In the genomic region with DNA sequence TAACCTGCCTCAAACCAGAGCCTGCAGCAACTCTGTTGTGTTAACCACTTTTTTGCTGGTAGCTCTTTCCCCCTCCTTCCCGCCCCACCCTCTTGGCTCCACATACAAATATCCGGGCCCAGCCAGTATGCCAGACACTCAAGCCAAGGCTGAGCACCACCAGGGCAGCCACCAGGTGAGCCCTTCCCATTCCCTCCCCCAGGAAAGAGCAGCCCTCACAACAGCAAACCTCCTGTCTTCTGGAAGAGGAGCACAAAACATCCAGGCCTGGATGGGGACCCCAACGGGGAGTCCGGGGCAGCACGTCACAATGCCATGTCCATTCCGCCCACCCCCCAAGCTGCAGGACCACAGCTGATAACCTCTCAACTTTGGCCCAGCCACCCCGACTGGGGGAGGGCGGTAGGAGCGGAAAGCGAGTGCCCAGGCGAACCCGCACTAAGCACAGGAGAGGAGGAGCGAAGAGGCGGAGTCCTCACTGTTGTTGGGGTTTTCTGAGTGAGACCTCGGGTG, we compare ENCODE assay signal across 9 cellular contexts. TPM values are rescaled to one million over a fixed set of nuclear protein-coding genes. Genes with fewer than 3 reads are reported as not detected.
A peak's percentile ranks its signal among the peaks of the same experiment; 100 is the strongest.
DNase-seq lines count a peak whose midpoint lies in the region; ATAC-seq, FAIRE-seq and TF ChIP-seq lines count a peak whose summit lies in the region.
"Had no signal": no experiment of that assay in that cellular context is flagged by ENCODE, and none has a peak within 500 bp of the region (broad histone marks: within the 10 kb centered on the region; RNA-seq: fewer than 3 reads in every experiment).

No MANE protein-coding gene starts in this region.

- H3K9me3 ChIP-seq in CD4-positive, CD25-positive, alpha-beta regulatory T cell (ENCODE audit: control insufficient read depth in 2 of 2, low read length in 2 of 2), result no peaks in the 10 kb centered on the region
- H3K9me3 ChIP-seq in GM23248 (ENCODE audit: low read depth), result no peaks in the 10 kb centered on the region
- no peaks in the 10 kb centered on the region for H3K9me3 ChIP-seq in OCI-LY1 (ENCODE audit: low read length)
- H3K9me3 ChIP-seq in gastroesophageal sphincter, result no peaks in the 10 kb centered on the region
- H3K9me3 ChIP-seq in pancreas, result no peaks in the 10 kb centered on the region

- ATAC-seq in CD4-positive, CD25-positive, alpha-beta regulatory T cell (ENCODE audit: low read depth in 2 of 2), result peak; percentile 62 to 67
- ATAC-seq in gastroesophageal sphincter (peak; percentile 2), pancreas (peak; percentile 54 to 64 (median 56))

- TF ChIP-seq CTCF in OCI-LY1 (IDR thresholded peaks at IDR 0.05; ENCODE audit: low read length) (no peak), gastroesophageal sphincter (IDR thresholded peaks at IDR 0.05) (no peak), pancreas (IDR thresholded peaks at IDR 0.05) (no peak)

- peaks cover 49% of the 10 kb centered on the region for H3K4me1 ChIP-seq in CD4-positive, CD25-positive, alpha-beta regulatory T cell (ENCODE audit: control insufficient read depth, insufficient read depth, low read length, poor library complexity, severe bottlenecking)
- peaks cover 55% of the 10 kb centered on the region for H3K4me1 ChIP-seq in GM23248 (ENCODE audit: insufficient read depth)
- H3K4me1 ChIP-seq in OCI-LY1 (ENCODE audit: insufficient read depth, low read length, severe bottlenecking), result peaks cover 52% of the 10 kb centered on the region
- peaks cover 4 to 56% (median 24%) of the 10 kb centered on the region in 3 donors for H3K4me1 ChIP-seq in gastroesophageal sphincter
- peaks cover 20 to 22% (median 22%) of the 10 kb centered on the region in 3 donors for H3K4me1 ChIP-seq in pancreas

- peaks cover 20% of the 10 kb centered on the region for H3K36me3 Mint-ChIP-seq in CD4-positive, CD25-positive, alpha-beta regulatory T cell
- peaks cover 35% of the 10 kb centered on the region for H3K36me3 Mint-ChIP-seq in activated T-helper 2 cell treated with anti-CD3 and anti-CD28 coated beads, Interferon-gamma antibody, Interleukin-2, Interleukin-4, amounts not matched to agents 10 μg/mL and 5 μg/mL and 100 μg/mL, durations not matched to agents 14 hours and 24 hours and 36 hours (ENCODE audit: low read depth)

- H3K27me3 Mint-ChIP-seq in CD4-positive, CD25-positive, alpha-beta regulatory T cell, result no peaks in the 10 kb centered on the region
- no peaks in the 10 kb centered on the region for H3K27me3 Mint-ChIP-seq in activated T-helper 2 cell treated with anti-CD3 and anti-CD28 coated beads, Interferon-gamma antibody, Interleukin-2, Interleukin-4, amounts not matched to agents 10 μg/mL and 5 μg/mL and 100 μg/mL, durations not matched to agents 14 hours and 24 hours and 36 hours (ENCODE audit: low read depth)

- H3F3A ChIP-seq in GM23248 (ENCODE audit: insufficient read depth) (peaks cover 31% of the 10 kb centered on the region), OCI-LY1 (ENCODE audit: insufficient read depth, low read length) (no peaks in the 10 kb centered on the region)

- H2AFZ ChIP-seq in GM23248 (peak overlapping the region; percentile 97), OCI-LY1 (ENCODE audit: low read length) (no peak overlapping the region)

- peaks cover 51% of the 10 kb centered on the region for H3K79me2 ChIP-seq in GM23248 (ENCODE audit: insufficient read depth)
- H3K79me2 ChIP-seq in OCI-LY1 (ENCODE audit: insufficient read depth, low read length), result peaks cover 24% of the 10 kb centered on the region

- H3K9me3 Mint-ChIP-seq in CD4-positive, CD25-positive, alpha-beta regulatory T cell, result no peaks in the 10 kb centered on the region
- no peaks in the 10 kb centered on the region for H3K9me3 Mint-ChIP-seq in activated T-helper 2 cell treated with anti-CD3 and anti-CD28 coated beads, Interferon-gamma antibody, Interleukin-2, Interleukin-4, amounts not matched to agents 10 μg/mL and 5 μg/mL and 100 μg/mL, durations not matched to agents 14 hours and 24 hours and 36 hours

- peak overlapping the region; percentile 89 for H3K4me3 ChIP-seq in CD4-positive, CD25-positive, alpha-beta regulatory T cell (ENCODE audit: low read depth, low read length)
- H3K4me3 ChIP-seq in GM23248 (peak overlapping the region; percentile 98), OCI-LY1 (ENCODE audit: low read depth, low read length, poor library complexity, severe bottlenecking) (peak overlapping the region; percentile 78), gastroesophageal sphincter (peak overlapping the region; percentile 60 to 96), pancreas (peak overlapping the region; percentile 47 to 86 (median 74))

- H3K27me3 ChIP-seq in CD4-positive, CD25-positive, alpha-beta regulatory T cell (ENCODE audit: control insufficient read depth, insufficient read depth, low read length), result no peaks in the 10 kb centered on the region
- H3K27me3 ChIP-seq in GM23248 (replicated peaks; ENCODE audit: insufficient read depth) (no peaks in the 10 kb centered on the region), OCI-LY1 (ENCODE audit: insufficient read depth, low read length) (no peaks in the 10 kb centered on the region), gastroesophageal sphincter (no peaks in the 10 kb centered on the region), pancreas (no peaks in the 10 kb centered on the region)

- FAIRE-seq in pancreas (lab: Jason Lieb, UNC) (no peak), GM19239 (lab: Jason Lieb, UNC) (no peak)

- H3K4me1 Mint-ChIP-seq in CD4-positive, CD25-positive, alpha-beta regulatory T cell, result peaks cover 0 to 61% (median 37%) of the 10 kb centered on the region in 4 donors
- peaks cover 46% of the 10 kb centered on the region for H3K4me1 Mint-ChIP-seq in activated T-helper 2 cell treated with anti-CD3 and anti-CD28 coated beads, Interferon-gamma antibody, Interleukin-2, Interleukin-4, amounts not matched to agents 10 μg/mL and 5 μg/mL and 100 μg/mL, durations not matched to agents 14 hours and 24 hours and 36 hours (ENCODE audit: low read depth)

- TF ChIP-seq POLR2A in gastroesophageal sphincter (IDR thresholded peaks at IDR 0.05), result no peak

- H3K9ac ChIP-seq in GM23248 (peak overlapping the region; percentile 93), OCI-LY1 (ENCODE audit: low read length) (peak overlapping the region; percentile 76)

- peak overlapping the region; percentile 86 for H3K27ac ChIP-seq in CD4-positive, CD25-positive, alpha-beta regulatory T cell (ENCODE audit: insufficient read depth, low read length, poor library complexity, severe bottlenecking)
- peak overlapping the region; percentile 90 for H3K27ac ChIP-seq in GM23248
- H3K27ac ChIP-seq in OCI-LY1 (ENCODE audit: low read depth, low read length, poor library complexity, severe bottlenecking), result peak overlapping the region; percentile 83
- H3K27ac ChIP-seq in gastroesophageal sphincter, result peak overlapping the region in 3 of 4 donors; percentile 88 to 96 (median 90)
- H3K27ac ChIP-seq in pancreas, result peak overlapping the region; percentile 82 to 94 (median 87)

- peak overlapping the region; percentile 89 to 97 (median 94) for H3K4me3 Mint-ChIP-seq in CD4-positive, CD25-positive, alpha-beta regulatory T cell
- H3K4me3 Mint-ChIP-seq in activated T-helper 2 cell treated with anti-CD3 and anti-CD28 coated beads, Interferon-gamma antibody, Interleukin-2, Interleukin-4, amounts not matched to agents 10 μg/mL and 5 μg/mL and 100 μg/mL, durations not matched to agents 14 hours and 24 hours and 36 hours (ENCODE audit: low read depth), result peak overlapping the region; percentile 86

- peak; percentile 39 to 89 (median 72) for DNase-seq in CD4-positive, CD25-positive, alpha-beta regulatory T cell
- DNase-seq in GM23248 (peak; percentile 61), pancreas (peak; percentile 63 to 82 (median 76)), GM19239 (ENCODE audit: insufficient read length, low spot score) (no peak), middle frontal gyrus (ENCODE audit: extremely low spot score, low spot score) (no peak)
- DNase-seq in activated T-helper 2 cell treated with anti-CD3 and anti-CD28 coated beads, Interferon-gamma antibody, Interleukin-2, Interleukin-4, amounts not matched to agents 10 μg/mL and 5 μg/mL and 100 μg/mL, durations not matched to agents 14 hours and 24 hours and 36 hours (ENCODE audit: low spot score), result peak; percentile 63

- intact Hi-C loops in activated T-helper 2 cell treated with anti-CD3 and anti-CD28 coated beads, Interferon-gamma antibody, Interleukin-2, Interleukin-4, amounts not matched to agents 10 μg/mL and 5 μg/mL and 100 μg/mL, durations not matched to agents 14 hours and 24 hours and 36 hours (cut with micrococcal nuclease), result loop anchor here (5.0 kb wide), 4 partner anchors 56 to 174 kb away; a partner anchor contains a TSS
- intact Hi-C loops in pancreas (cut with DNase I), result no loop called here

- H3K4me2 ChIP-seq in GM23248 (ENCODE audit: unreplicated experiment) (peak overlapping the region; percentile 88), OCI-LY1 (ENCODE audit: low read length) (peak overlapping the region; percentile 88)

- peak overlapping the region; percentile 76 to 96 (median 96) for H3K27ac Mint-ChIP-seq in CD4-positive, CD25-positive, alpha-beta regulatory T cell
- H3K27ac Mint-ChIP-seq in activated T-helper 2 cell treated with anti-CD3 and anti-CD28 coated beads, Interferon-gamma antibody, Interleukin-2, Interleukin-4, amounts not matched to agents 10 μg/mL and 5 μg/mL and 100 μg/mL, durations not matched to agents 14 hours and 24 hours and 36 hours, result peak overlapping the region; percentile 89

- no peak for TF ChIP-seq EP300 in gastroesophageal sphincter (IDR thresholded peaks at IDR 0.05)

- in situ Hi-C loops in GM23248 (cut with MboI), result no loop called here

- H3K36me3 ChIP-seq in CD4-positive, CD25-positive, alpha-beta regulatory T cell (ENCODE audit: control insufficient read depth, insufficient read depth, low read length), result peaks cover 22% of the 10 kb centered on the region
- H3K36me3 ChIP-seq in GM23248 (ENCODE audit: low read depth) (peaks cover 17% of the 10 kb centered on the region; the same call in 1 of the 2 replicates), OCI-LY1 (ENCODE audit: insufficient read depth, low read length) (peaks cover 27% of the 10 kb centered on the region), gastroesophageal sphincter (peaks cover 0 to 28% of the 10 kb centered on the region in 2 donors), pancreas (peaks cover 0 to 24% (median 18%) of the 10 kb centered on the region in 3 donors)

- H4K20me1 ChIP-seq in GM23248 (ENCODE audit: insufficient read depth) (no peaks in the 10 kb centered on the region), OCI-LY1 (ENCODE audit: insufficient read depth, low read length) (no peaks in the 10 kb centered on the region)

- no peaks in the 10 kb centered on the region for H3K9me2 ChIP-seq in GM23248 (ENCODE audit: insufficient read depth)
- H3K9me2 ChIP-seq in OCI-LY1 (ENCODE audit: low read depth, low read length), result no peaks in the 10 kb centered on the region

- 5 to 6% methylated on average over 15 of the region's 15 CpGs for WGBS in GM23248 (ENCODE audit: low coverage in 1 of 2, low lambda C conversion rate in 2 of 2, missing lambda C conversion rate in 2 of 2), 2 experiments
- 23% methylated on average over 2 of the region's 15 CpGs; no CpG with 5 or more reads in 1 of the 2 donors for WGBS in gastroesophageal sphincter (ENCODE audit: low coverage in 1 of 2), 2 donors
- 1 to 2% methylated on average over 15 of the region's 15 CpGs for WGBS in pancreas, 2 donors

RNA-seq across cellular contexts. Expression of a gene that starts 0.8 kb away (rescaled TPM):
- total RNA-seq in CD4-positive, CD25-positive, alpha-beta regulatory T cell, result 104 TPM
- 100 to 1,000 TPM in 3 of 4 donors, 10 to 100 TPM in 1; 99.5 to 176 (median 127) TPM for polyA plus RNA-seq in CD4-positive, CD25-positive, alpha-beta regulatory T cell
- total RNA-seq in GM23248 (2014; rRNA removed; shearing (Covaris generic)), result 60.4 and 66.0 TPM in 2 replicates
- polyA plus RNA-seq in GM23248 (2016; fragmentation: Nextera tagmentation; extraction: Ambion mirVana) (12.0 and 13.2 TPM in 2 replicates), pancreas (10 to 100 TPM; 36.4 to 44.0 TPM)
- total RNA-seq in activated T-helper 2 cell treated with anti-CD3 and anti-CD28 coated beads, Interferon-gamma antibody, Interleukin-2, Interleukin-4, amounts not matched to agents 10 μg/mL and 5 μg/mL and 100 μg/mL, durations not matched to agents 14 hours and 24 hours and 36 hours, result 66.1 and 74.3 TPM in 2 replicates
- total RNA-seq in gastroesophageal sphincter (10 to 100 TPM; 41.9 to 51.2 (median 46.9) TPM), pancreas (10 to 100 TPM; 45.0 to 78.1 (median 61.6) TPM)

RNA-seq across cellular contexts. Expression of a gene that starts 0.9 kb away (rescaled TPM):
- total RNA-seq in CD4-positive, CD25-positive, alpha-beta regulatory T cell, result not detected
- under 1 TPM in 1 of 4 donors, not detected in 3; 0.38 TPM for polyA plus RNA-seq in CD4-positive, CD25-positive, alpha-beta regulatory T cell
- not detected in 2 replicates for total RNA-seq in GM23248 (2014; rRNA removed; shearing (Covaris generic))
- polyA plus RNA-seq in GM23248 (2016; fragmentation: Nextera tagmentation; extraction: Ambion mirVana) (not detected in 2 replicates), pancreas (not detected)
- not detected in 2 replicates for total RNA-seq in activated T-helper 2 cell treated with anti-CD3 and anti-CD28 coated beads, Interferon-gamma antibody, Interleukin-2, Interleukin-4, amounts not matched to agents 10 μg/mL and 5 μg/mL and 100 μg/mL, durations not matched to agents 14 hours and 24 hours and 36 hours
- total RNA-seq in gastroesophageal sphincter (1 to 10 TPM in 1 of 4 donors, not detected in 3; 1.1 TPM), pancreas (not detected)
- total RNA-seq: T-helper 1 cell treated with Interleukin-12 subunit alpha and Interleukin-12 subunit beta and Interleukin-4 antibody, amounts not matched to agents 30 ng/mL and 1 ng/mL, for 36 hours had no signal

RNA-seq across cellular contexts. Expression of a gene that starts 8.2 kb away (rescaled TPM):
- 38.0 TPM for total RNA-seq in CD4-positive, CD25-positive, alpha-beta regulatory T cell
- 1 to 10 TPM in 2 of 4 donors, under 1 TPM in 2; 0.69 to 1.8 (median 1.0) TPM for polyA plus RNA-seq in CD4-positive, CD25-positive, alpha-beta regulatory T cell
- 2.1 and 2.5 TPM in 2 replicates for total RNA-seq in GM23248 (2014; rRNA removed; shearing (Covaris generic))
- 1.8 TPM in 2 replicates for polyA plus RNA-seq in GM23248 (2016; fragmentation: Nextera tagmentation; extraction: Ambion mirVana)
- 24.6 and 26.3 TPM in 2 replicates for total RNA-seq in activated T-helper 2 cell treated with anti-CD3 and anti-CD28 coated beads, Interferon-gamma antibody, Interleukin-2, Interleukin-4, amounts not matched to agents 10 μg/mL and 5 μg/mL and 100 μg/mL, durations not matched to agents 14 hours and 24 hours and 36 hours
- total RNA-seq in gastroesophageal sphincter, result 1 to 10 TPM; 1.1 to 7.9 (median 3.0) TPM
- total RNA-seq in pancreas, result 1 to 10 TPM; 2.5 to 9.9 (median 6.6) TPM
- 10 to 100 TPM; 16.9 to 23.6 TPM for polyA plus RNA-seq in pancreas

RNA-seq across cellular contexts. Expression of a gene that starts 36.2 kb away (rescaled TPM):
- 1.5 TPM for total RNA-seq in CD4-positive, CD25-positive, alpha-beta regulatory T cell
- polyA plus RNA-seq in CD4-positive, CD25-positive, alpha-beta regulatory T cell, result 1 to 10 TPM; 1.1 to 2.8 (median 2.1) TPM
- total RNA-seq in GM23248 (2014; rRNA removed; shearing (Covaris generic)), result not detected in 2 replicates
- polyA plus RNA-seq in GM23248 (2016; fragmentation: Nextera tagmentation; extraction: Ambion mirVana) (0.09 and 0.21 TPM in 2 replicates), pancreas (not detected)
- total RNA-seq in activated T-helper 2 cell treated with anti-CD3 and anti-CD28 coated beads, Interferon-gamma antibody, Interleukin-2, Interleukin-4, amounts not matched to agents 10 μg/mL and 5 μg/mL and 100 μg/mL, durations not matched to agents 14 hours and 24 hours and 36 hours, result 0.11 and 0.53 TPM in 2 replicates
- total RNA-seq in gastroesophageal sphincter (1 to 10 TPM in 1 of 4 donors, under 1 TPM in 2, not detected in 1; 0.35 to 1.6 (median 0.54) TPM), pancreas (under 1 TPM in 2 of 6 donors, not detected in 4; 0.09 to 0.73 TPM)

RNA-seq across cellular contexts. Expression of a gene that starts 54.0 kb away (rescaled TPM):
- total RNA-seq in CD4-positive, CD25-positive, alpha-beta regulatory T cell, result 62.4 TPM
- 10 to 100 TPM; 47.9 to 51.0 (median 49.3) TPM for polyA plus RNA-seq in CD4-positive, CD25-positive, alpha-beta regulatory T cell
- 103 and 116 TPM in 2 replicates for total RNA-seq in GM23248 (2014; rRNA removed; shearing (Covaris generic))
- 102 and 106 TPM in 2 replicates for polyA plus RNA-seq in GM23248 (2016; fragmentation: Nextera tagmentation; extraction: Ambion mirVana)
- total RNA-seq in activated T-helper 2 cell treated with anti-CD3 and anti-CD28 coated beads, Interferon-gamma antibody, Interleukin-2, Interleukin-4, amounts not matched to agents 10 μg/mL and 5 μg/mL and 100 μg/mL, durations not matched to agents 14 hours and 24 hours and 36 hours, result 193 and 196 TPM in 2 replicates
- 100 to 1,000 TPM in 1 of 4 donors, 10 to 100 TPM in 3; 65.1 to 105 (median 78.8) TPM for total RNA-seq in gastroesophageal sphincter
- 10 to 100 TPM; 34.2 to 43.5 (median 39.5) TPM for total RNA-seq in pancreas
- 10 to 100 TPM; 32.0 to 41.7 TPM for polyA plus RNA-seq in pancreas

Comparison
In these comparisons a context has a peak if more than half of its experiments do, and no peak if none do; other contexts are left out.
1. ATAC-seq: peak in every context shown above with its lines; median percentile 64 in CD4-positive, CD25-positive, alpha-beta regulatory T cell; 56 in pancreas; 2 in gastroesophageal sphincter.
2. DNase-seq: peak in CD4-positive, CD25-positive, alpha-beta regulatory T cell (3 of 3), GM23248 (single experiment), activated T-helper 2 cell treated with anti-CD3 and anti-CD28 coated beads, Interferon-gamma antibody, Interleukin-2, Interleukin-4, amounts not matched to agents 10 μg/mL and 5 μg/mL and 100 μg/mL, durations not matched to agents 14 hours and 24 hours and 36 hours (single experiment) and pancreas (6 of 6); none in GM19239 (single experiment) and middle frontal gyrus (single experiment).
3. Peak in every context shown above with its lines, with median percentiles within 50 percentile points of each other: H3K27ac ChIP-seq and H3K4me3 ChIP-seq.